8 cellular contexts compared by ENCODE assay signal in genomic region chr11:73729594-73730206, GRCh38. TPM values are rescaled to one million over a fixed set of nuclear protein-coding genes. Genes with fewer than 3 reads are reported as not detected.
A peak's percentile ranks its signal among the peaks of the same experiment; 100 is the strongest.
DNase-seq lines count a peak whose midpoint lies in the region; ATAC-seq and TF ChIP-seq lines count a peak whose summit lies in the region.

No MANE protein-coding gene starts in this region.

- CTCF ChIA-PET in IMR-90 (lab: Yijun Ruan, JAX) (interaction anchor here (1.0 kb wide), 1 partner anchor 13 kb away, joined by 3 read pairs; no protein-coding TSS in a partner anchor), mammary epithelial cell (lab: Charles Lee; ENCODE audit: low non-redundant PET) (no interaction called here)

- BruUV-seq in IMR-90 (replicated peaks; lab: Mats Ljungman, UMichigan) (no TSS peak), mammary epithelial cell (replicated peaks; lab: Mats Ljungman, UMichigan) (no TSS peak)

- no peak overlapping the region for H2AK5ac ChIP-seq in IMR-90 (ENCODE audit: low read depth, low read length)

- 0 out of 2 replicates have a peak, but pooled peaks have one; percentile 17 for TF ChIP-seq CTCF in IMR-90 (conservative IDR thresholded peaks at IDR 0.05; ENCODE audit: low read depth, low read length)
- TF ChIP-seq CTCF in mammary epithelial cell (conservative IDR thresholded peaks at IDR 0.05 in 1 of 2, IDR thresholded peaks at IDR 0.05 in 1 of 2; ENCODE audit: extremely low read depth in 1 of 2, insufficient read depth in 1 of 2, low read depth in 1 of 2, low read length in 2 of 2) = peak; percentile 42 to 51
- peak; percentile 61 for TF ChIP-seq CTCF in neural crest cell (conservative IDR thresholded peaks at IDR 0.05)
- TF ChIP-seq CTCF in left lung (IDR thresholded peaks at IDR 0.05) = peak in 1 of 2 donors; percentile 29

- H3K36me3 ChIP-seq in IMR-90 (ENCODE audit: control insufficient read depth, insufficient read depth, low read length) (peaks cover 7% of the 10 kb centered on the region; the same call in 1 of the 2 replicates), mammary epithelial cell (ENCODE audit: insufficient read depth, low read length) (peaks cover 9% of the 10 kb centered on the region), left lung (peaks cover 0 to 22% of the 10 kb centered on the region in 2 donors)

- H2AK9ac ChIP-seq in IMR-90 (replicated peaks; ENCODE audit: low read depth, low read length, poor library complexity) = no peak overlapping the region

- DNase-seq in DMS 273 (lab: John Stamatoyannopoulos, UW; ENCODE audit: unreplicated experiment) (peak; percentile 52), DMS 273 treated with DMSO at 0.1 percent for 48 hours (lab: John Stamatoyannopoulos, UW) (no peak), IMR-90 (no peak), mammary epithelial cell (no peak), neural crest cell (ENCODE audit: low read depth, low spot score) (peak; percentile 22), GOT3 (lab: John Stamatoyannopoulos, UW) (no peak), left lung (no peak)
- no peak for DNase-seq in activated T-cell treated with anti-CD3 and anti-CD28 coated beads, Interleukin-2, amount 50 U/mL, for 24 hours

- H3K79me2 ChIP-seq in mammary epithelial cell (ENCODE audit: insufficient read depth, low read length) = peaks cover 73% of the 10 kb centered on the region

- H3K9me3 Mint-ChIP-seq in neural crest cell = no peaks in the 10 kb centered on the region
- H3K9me3 Mint-ChIP-seq in activated T-cell treated with anti-CD3 and anti-CD28 coated beads, Interleukin-2, amount 50 U/mL, for 24 hours = no peaks in the 10 kb centered on the region

- H4K20me1 ChIP-seq in IMR-90 (ENCODE audit: insufficient read depth, low read length) (peaks cover 55% of the 10 kb centered on the region), mammary epithelial cell (ENCODE audit: insufficient read depth, low read length) (no peaks in the 10 kb centered on the region)

- H3K56ac ChIP-seq in IMR-90 (ENCODE audit: extremely low read depth, insufficient read depth, low read length) = no peak overlapping the region

- H3K27me3 ChIP-seq in IMR-90 (ENCODE audit: control insufficient read depth, insufficient read depth, low read length) (no peaks in the 10 kb centered on the region), mammary epithelial cell (ENCODE audit: insufficient read depth, low read length) (no peaks in the 10 kb centered on the region), left lung (no peaks in the 10 kb centered on the region)

- no peak overlapping the region for H2BK120ac ChIP-seq in IMR-90 (ENCODE audit: low read depth, low read length)

- H3K14ac ChIP-seq in IMR-90 (replicated peaks; ENCODE audit: low read depth, low read length) = no peak overlapping the region

- peaks cover 8 to 56% of the 10 kb centered on the region in 2 experiments for H3K79me1 ChIP-seq in IMR-90 (ENCODE audit: low read depth in 1 of 2, low read length in 2 of 2)

- WGBS in IMR-90 (ENCODE audit: extremely low coverage in 2 of 2, insufficient read length in 1 of 2), 2 experiments = no CpG with 5 or more reads among the region's 3 CpGs
- 95% methylated on average over 3 of the region's 3 CpGs for WGBS in mammary epithelial cell (ENCODE audit: low coverage, missing lambda C conversion rate)

- H2AFZ ChIP-seq in IMR-90 (replicated peaks; ENCODE audit: low read length, poor library complexity) (no peak overlapping the region), mammary epithelial cell (ENCODE audit: low read depth, low read length) (no peak overlapping the region)

- H3K23ac ChIP-seq in IMR-90 (ENCODE audit: low read depth, low read length) = no peak overlapping the region

- no peak overlapping the region for H4K91ac ChIP-seq in IMR-90 (ENCODE audit: insufficient read depth, low read depth, low read length)

- ATAC-seq in IMR-90 (ENCODE audit: low read depth) (no peak), left lung (no peak)

- H2BK5ac ChIP-seq in IMR-90 (ENCODE audit: low read depth, low read length, poor library complexity, severe bottlenecking) = no peak overlapping the region

- no peak for TF ChIP-seq POLR2A in IMR-90 (IDR thresholded peaks at IDR 0.05; ENCODE audit: low read depth, low read length)

- H3K4me3 ChIP-seq in IMR-90 (ENCODE audit: insufficient read depth, low read depth, low read length) (no peak overlapping the region), mammary epithelial cell (replicated peaks in 1 of 3; ENCODE audit: insufficient read depth in 1 of 3, low read depth in 2 of 3, low read length in 3 of 3) (no peak overlapping the region), left lung (no peak overlapping the region)

- H3K9me1 ChIP-seq in IMR-90 (ENCODE audit: insufficient read depth, low read length) = peaks cover 6% of the 10 kb centered on the region; the same call in 1 of the 2 replicates

- no peak for TF ChIP-seq RAD21 in IMR-90 (IDR thresholded peaks at IDR 0.05; ENCODE audit: low read length)

- POLR2A ChIA-PET in IMR-90 (lab: Charles Lee; ENCODE audit: unreplicated experiment) = no interaction called here

- no peaks in the 10 kb centered on the region for H3K27me3 Mint-ChIP-seq in neural crest cell (ENCODE audit: low read depth)
- no peaks in the 10 kb centered on the region for H3K27me3 Mint-ChIP-seq in activated T-cell treated with anti-CD3 and anti-CD28 coated beads, Interleukin-2, amount 50 U/mL, for 24 hours

- no peak overlapping the region for H3K4me3 Mint-ChIP-seq in neural crest cell
- H3K4me3 Mint-ChIP-seq in activated T-cell treated with anti-CD3 and anti-CD28 coated beads, Interleukin-2, amount 50 U/mL, for 24 hours = no peak overlapping the region

- in situ Hi-C loops in IMR-90 (cut with MboI; ENCODE audit: low sequenced_read_pairs) = no loop called here
- in situ Hi-C loops in mammary epithelial cell (cut with MboI; ENCODE audit: low sequenced_read_pairs in 2 of 2) = no loop called here

- H2BK20ac ChIP-seq in IMR-90 (ENCODE audit: low read depth, low read length) = no peak overlapping the region

- H3K18ac ChIP-seq in IMR-90 (ENCODE audit: low read depth, low read length) = no peak overlapping the region

- H3K4me2 ChIP-seq in IMR-90 (ENCODE audit: low read depth, low read length) (no peak overlapping the region), mammary epithelial cell (ENCODE audit: insufficient read depth, low read depth, low read length) (no peak overlapping the region)

- H3K36me3 Mint-ChIP-seq in neural crest cell (ENCODE audit: low read depth) = peaks cover 23% of the 10 kb centered on the region
- peaks cover 52% of the 10 kb centered on the region for H3K36me3 Mint-ChIP-seq in activated T-cell treated with anti-CD3 and anti-CD28 coated beads, Interleukin-2, amount 50 U/mL, for 24 hours (ENCODE audit: low read depth)

- no peak overlapping the region for H4K8ac ChIP-seq in IMR-90 (ENCODE audit: low read depth in 2 of 2, low read length in 2 of 2)

- H3K27ac Mint-ChIP-seq in neural crest cell (ENCODE audit: unreplicated experiment) = no peak overlapping the region
- H3K27ac Mint-ChIP-seq in activated T-cell treated with anti-CD3 and anti-CD28 coated beads, Interleukin-2, amount 50 U/mL, for 24 hours = no peak overlapping the region

- intact Hi-C loops in IMR-90 (cut with micrococcal nuclease) = no loop called here
- intact Hi-C loops in mammary epithelial cell (cut with micrococcal nuclease) = no loop called here
- intact Hi-C loops in left lung (cut with DNase I) = no loop called here

- H4K5ac ChIP-seq in IMR-90 (ENCODE audit: low read depth, low read length) = no peak overlapping the region

- H3K4me1 Mint-ChIP-seq in neural crest cell = peaks cover 7% of the 10 kb centered on the region
- H3K4me1 Mint-ChIP-seq in activated T-cell treated with anti-CD3 and anti-CD28 coated beads, Interleukin-2, amount 50 U/mL, for 24 hours (ENCODE audit: low read depth) = peaks cover 47% of the 10 kb centered on the region

- H3K9ac ChIP-seq in IMR-90 (ENCODE audit: low read depth, low read length) (no peak overlapping the region), mammary epithelial cell (ENCODE audit: insufficient read depth, low read length) (no peak overlapping the region)

- H3K4me1 ChIP-seq in IMR-90 (ENCODE audit: control insufficient read depth, insufficient read depth, low read length) (0 out of 2 replicates have a peak, but pooled peaks cover 1% of the 10 kb centered on the region), mammary epithelial cell (ENCODE audit: insufficient read depth, low read length) (no peaks in the 10 kb centered on the region), left lung (no peaks in the 10 kb centered on the region)

- dilution Hi-C loops in IMR-90 (cut with HindIII; ENCODE audit: low sequenced_read_pairs, unreplicated experiment) (no loop called here), mammary epithelial cell (cut with HindIII; ENCODE audit: low sequenced_read_pairs) (no loop called here)

- H3K4ac ChIP-seq in IMR-90 (ENCODE audit: low read depth, low read length) = no peak overlapping the region

- no peak overlapping the region for H2BK15ac ChIP-seq in IMR-90 (ENCODE audit: low read depth, low read length)

- H3K27ac ChIP-seq in IMR-90 (ENCODE audit: insufficient read depth, low read length) = no peak overlapping the region
- no peak overlapping the region for H3K27ac ChIP-seq in mammary epithelial cell (ENCODE audit: insufficient read depth, low read depth, low read length)
- H3K27ac ChIP-seq in left lung = no peak overlapping the region

- H3K9me3 ChIP-seq in IMR-90 (ENCODE audit: control insufficient read depth, insufficient read depth, low read length) (no peaks in the 10 kb centered on the region), mammary epithelial cell (replicated peaks; ENCODE audit: insufficient read depth, low read length) (no peaks in the 10 kb centered on the region), left lung (no peaks in the 10 kb centered on the region)

RNA-seq across cellular contexts. Expression of gene RAB6A, which starts 31.2 kb away (rescaled TPM):
- total RNA-seq in IMR-90 (2012; rRNA removed) (81.0 and 120 TPM in 2 replicates), mammary epithelial cell (100 to 1,000 TPM; 189 to 218 TPM), neural crest cell (75.0 and 85.9 TPM in 2 replicates), left lung (100 to 1,000 TPM; 146 to 150 TPM)
- polyA plus RNA-seq in IMR-90 (2012; rRNA removed) (57.9 and 65.5 TPM in 2 replicates), mammary epithelial cell (127 TPM)
- 71.4 and 74.7 TPM in 2 replicates for polyA plus RNA-seq in IMR-90 (2012; cell fraction: cytosol; rRNA removed)
- polyA plus RNA-seq in IMR-90 (2012; cell fraction: nucleus; rRNA removed; ENCODE audit: low replicate concordance) = 35.9 and 46.7 TPM in 2 replicates
- 233 TPM for polyA minus RNA-seq in mammary epithelial cell

RNA-seq across cellular contexts. Expression of gene MRPL48, which starts 58.0 kb away (rescaled TPM):
- 24.0 and 30.3 TPM in 2 replicates for total RNA-seq in IMR-90 (2012; rRNA removed)
- polyA plus RNA-seq in IMR-90 (2012; rRNA removed) = 29.4 and 30.6 TPM in 2 replicates
- 7.8 and 19.4 TPM in 2 replicates for polyA plus RNA-seq in IMR-90 (2012; cell fraction: cytosol; rRNA removed)
- polyA plus RNA-seq in IMR-90 (2012; cell fraction: nucleus; rRNA removed; ENCODE audit: low replicate concordance) = 2.7 and 12.3 TPM in 2 replicates
- 10 to 100 TPM; 12.8 to 35.1 TPM for total RNA-seq in mammary epithelial cell
- 34.0 TPM for polyA plus RNA-seq in mammary epithelial cell
- polyA minus RNA-seq in mammary epithelial cell = 33.3 TPM
- 51.4 and 53.5 TPM in 2 replicates for total RNA-seq in neural crest cell
- total RNA-seq in left lung = 10 to 100 TPM; 28.9 to 29.1 TPM

Comparison
In these comparisons a context has a peak if more than half of its experiments do, and no peak if none do; other contexts are left out.
1. DNase-seq: peak in DMS 273 (single experiment) and neural crest cell (single experiment); none in DMS 273 treated with DMSO at 0.1 percent for 48 hours (single experiment), IMR-90 (single experiment), mammary epithelial cell (single experiment), GOT3 (single experiment), left lung (0 of 2) and activated T-cell treated with anti-CD3 and anti-CD28 coated beads, Interleukin-2, amount 50 U/mL, for 24 hours (single experiment).